Comparison of ENCODE assay signal across 22 cellular contexts in the genomic region with DNA sequence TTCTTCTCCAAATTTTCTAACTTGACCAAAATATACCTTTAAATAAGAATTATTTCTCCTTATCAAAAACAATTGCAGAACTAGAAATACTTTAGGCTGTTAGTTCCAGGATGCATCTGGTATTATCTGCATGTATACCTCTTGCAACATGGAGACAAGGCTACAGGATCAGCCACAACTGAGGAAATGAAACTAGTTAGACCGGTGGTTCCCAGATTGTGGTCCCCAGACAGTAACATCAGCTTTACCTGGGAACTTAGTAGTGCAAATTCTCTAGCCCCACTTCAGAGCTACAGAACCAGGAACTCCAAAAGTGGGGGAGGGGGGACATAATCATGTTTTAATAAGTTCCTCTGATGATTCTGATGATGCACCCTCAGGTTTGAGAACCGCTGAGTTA.
DNase-seq lines count a peak whose midpoint lies in the region; ATAC-seq, FAIRE-seq and TF ChIP-seq lines count a peak whose summit lies in the region.
"Had no signal": no experiment of that assay in that cellular context is flagged by ENCODE, and none has a peak within 500 bp of the region (broad histone marks: within the 10 kb centered on the region; RNA-seq: fewer than 3 reads in every experiment).

No MANE protein-coding gene starts in this region.

- FAIRE-seq in GM12878 (lab: Jason Lieb, UNC): no peak
- FAIRE-seq: colon had no signal

- H3K27ac Mint-ChIP-seq in activated T-cell treated with anti-CD3 and anti-CD28 coated beads, Interleukin-2, amount 50 U/mL, for 72 hours: no peak overlapping the region
- H3K27ac Mint-ChIP-seq: activated T-helper 17 cell treated with anti-CD3 and anti-CD28 coated beads, Interleukin-2, amount 50 U/mL, for 72 hours; natural killer cell treated with Interleukin-12 subunit alpha and Interleukin-12 subunit beta and Interleukin-15 and Interleukin-18, amount 100 ng/mL, for 72 hours; T-helper 2 cell treated with Interferon-gamma antibody and Interleukin-4, amounts not matched to agents 5 μg/mL and 100 μg/mL, for 36 hours had no signal

- RAD21 ChIA-PET in GM12878 (lab: Charles Lee; ENCODE audit: unreplicated experiment): no interaction called here

- no peak for TF ChIP-seq EP300 in GM12878 (IDR thresholded peaks at IDR 0.05; ENCODE audit: borderline replicate concordance in 1 of 2, control insufficient read depth in 1 of 2, low read depth in 2 of 2, low read length in 2 of 2)

- H3K4me2 ChIP-seq in GM12878 (ENCODE audit: control insufficient read depth, insufficient read depth): no peak overlapping the region

- no peak for DNase-seq in GM12878 (ENCODE audit: low read depth, low spot score)
- DNase-seq in HuH-7.5 (ENCODE audit: low spot score): no peak
- no peak for DNase-seq in NCI-H510A (lab: John Stamatoyannopoulos, UW)
- no peak for DNase-seq in NCI-H128 (lab: John Stamatoyannopoulos, UW; ENCODE audit: unreplicated experiment)
- no peak for DNase-seq in activated T-cell treated with anti-CD3 and anti-CD28 coated beads, Interleukin-2, amount 50 U/mL, for 72 hours
- DNase-seq: activated CD4-positive, alpha-beta T cell treated with anti-CD3 and anti-CD28 coated beads, Interleukin-2, amount 50 U/mL, for 4 hours; esophagus squamous epithelium; GOT3; NCI-H1417; NCI-H524; retina; stimulated activated CD4-positive, alpha-beta T cell treated with anti-CD3 and anti-CD28 coated beads, Interleukin-2, amount 100 ng/mL, for 24 hours; stimulated activated CD8-positive, alpha-beta memory T cell treated with anti-CD3 and anti-CD28 coated beads, Interleukin-4, amount 100 ng/mL, for 48 hours had no signal

- TF ChIP-seq POLR2A in GM12878 (IDR thresholded peaks at IDR 0.05; ENCODE audit: low read depth, low read length): no peak

- no peak for TF ChIP-seq CTCF in GM12878 (IDR thresholded peaks at IDR 0.05 in 2 of 3, conservative IDR thresholded peaks at IDR 0.05 in 1 of 3; ENCODE audit: control insufficient read depth in 2 of 3, extremely low read depth in 1 of 3, insufficient read depth in 1 of 3, low read depth in 3 of 3, low read length in 3 of 3)

- WGBS in GM12878 (ENCODE audit: insufficient coverage, insufficient replicate concordance, low lambda C conversion rate, missing lambda C conversion rate): 0% methylated on average over 2 of the region's 2 CpGs

- no peaks in the 10 kb centered on the region for H4K20me1 ChIP-seq in GM12878 (ENCODE audit: control insufficient read depth, insufficient read depth)

- H3K36me3 ChIP-seq in GM12878 (ENCODE audit: control insufficient read depth in 2 of 2, insufficient read depth in 2 of 2, low read length in 1 of 2): no peaks in the 10 kb centered on the region
- H3K36me3 ChIP-seq: esophagus squamous epithelium, tibial nerve had no signal

- SMC1A ChIA-PET in GM12878 (lab: Charles Lee; ENCODE audit: uncharacterized antibody, unreplicated experiment): no interaction called here

- no peaks in the 10 kb centered on the region for H3K4me1 ChIP-seq in GM12878 (ENCODE audit: control insufficient read depth, insufficient read depth, low read length)
- H3K4me1 ChIP-seq: esophagus squamous epithelium, tibial nerve had no signal

- CTCF ChIA-PET in GM12878 (lab: Yijun Ruan, JAX): interaction anchor here (0.7 kb wide), 1 partner anchor 21 kb away, joined by 3 read pairs; no protein-coding TSS in a partner anchor

- no peaks in the 10 kb centered on the region for H3K9me3 Mint-ChIP-seq in activated T-cell treated with anti-CD3 and anti-CD28 coated beads, Interleukin-2, amount 50 U/mL, for 72 hours
- H3K9me3 Mint-ChIP-seq: activated T-helper 17 cell treated with anti-CD3 and anti-CD28 coated beads, Interleukin-2, amount 50 U/mL, for 72 hours; natural killer cell treated with Interleukin-12 subunit alpha and Interleukin-12 subunit beta and Interleukin-15 and Interleukin-18, amount 100 ng/mL, for 72 hours; T-helper 2 cell treated with Interferon-gamma antibody and Interleukin-4, amounts not matched to agents 5 μg/mL and 100 μg/mL, for 36 hours had no signal

- no peak overlapping the region for H2AFZ ChIP-seq in GM12878 (ENCODE audit: control insufficient read depth, low read depth, low read length)

- peaks cover 6% of the 10 kb centered on the region for H3K27me3 Mint-ChIP-seq in activated T-cell treated with anti-CD3 and anti-CD28 coated beads, Interleukin-2, amount 50 U/mL, for 72 hours (ENCODE audit: low read depth)

- H3K36me3 Mint-ChIP-seq in activated T-cell treated with anti-CD3 and anti-CD28 coated beads, Interleukin-2, amount 50 U/mL, for 72 hours (ENCODE audit: insufficient read depth in 2 of 2): no peaks in the 10 kb centered on the region
- H3K36me3 Mint-ChIP-seq: natural killer cell treated with Interleukin-12 subunit alpha and Interleukin-12 subunit beta and Interleukin-15 and Interleukin-18, amount 100 ng/mL, for 72 hours had no signal

- no peak for TF ChIP-seq RAD21 in GM12878 (IDR thresholded peaks at IDR 0.05; ENCODE audit: insufficient read depth, low read depth, low read length)

- H3K9ac ChIP-seq in GM12878 (ENCODE audit: control insufficient read depth, insufficient read depth, low read length): no peak overlapping the region

- in situ Hi-C loops in GM12878 (cut with MboI): no loop called here

- ATAC-seq in GM18498 (IDR thresholded peaks at IDR 0.05; ENCODE audit: unreplicated experiment) (peak; percentile 41), GM21717 (IDR thresholded peaks at IDR 0.05; ENCODE audit: unreplicated experiment) (peak; percentile 88), HG03565 (IDR thresholded peaks at IDR 0.05; ENCODE audit: unreplicated experiment) (peak; percentile 73), GM12878 (peak; percentile 61)
- no peak for ATAC-seq in activated T-cell treated with anti-CD3 and anti-CD28 coated beads, Interleukin-2, amount 50 U/mL, for 72 hours (replicated peaks in 1 of 2)
- ATAC-seq: activated T-helper 17 cell treated with anti-CD3 and anti-CD28 coated beads, Interleukin-2, amount 50 U/mL, for 72 hours; left lobe of liver; natural killer cell treated with Interleukin-12 subunit alpha and Interleukin-12 subunit beta and Interleukin-15 and Interleukin-18, amount 100 ng/mL, for 72 hours had no signal

- H3K9me3 ChIP-seq in GM12878 (replicated peaks; ENCODE audit: control insufficient read depth, insufficient read depth, low read length): no peaks in the 10 kb centered on the region
- H3K9me3 ChIP-seq: esophagus squamous epithelium, tibial nerve had no signal

- no TSS peak for BruUV-seq in GM12878 (replicated peaks; lab: Mats Ljungman, UMichigan)

- no peak overlapping the region for H3K4me3 Mint-ChIP-seq in activated T-cell treated with anti-CD3 and anti-CD28 coated beads, Interleukin-2, amount 50 U/mL, for 72 hours
- H3K4me3 Mint-ChIP-seq: activated T-helper 17 cell treated with anti-CD3 and anti-CD28 coated beads, Interleukin-2, amount 50 U/mL, for 72 hours; natural killer cell treated with Interleukin-12 subunit alpha and Interleukin-12 subunit beta and Interleukin-15 and Interleukin-18, amount 100 ng/mL, for 72 hours; T-helper 2 cell treated with Interferon-gamma antibody and Interleukin-4, amounts not matched to agents 5 μg/mL and 100 μg/mL, for 36 hours had no signal

- no peaks in the 10 kb centered on the region for H3K4me1 Mint-ChIP-seq in activated T-cell treated with anti-CD3 and anti-CD28 coated beads, Interleukin-2, amount 50 U/mL, for 72 hours (ENCODE audit: low read depth)
- H3K4me1 Mint-ChIP-seq: activated T-helper 17 cell treated with anti-CD3 and anti-CD28 coated beads, Interleukin-2, amount 50 U/mL, for 72 hours had no signal

- H3K27me3 ChIP-seq in GM12878 (replicated peaks in 1 of 2; ENCODE audit: control insufficient read depth in 2 of 2, insufficient read depth in 2 of 2, low read length in 1 of 2): no peaks in the 10 kb centered on the region
- H3K27me3 ChIP-seq: esophagus squamous epithelium, tibial nerve had no signal

- no peak overlapping the region for H3K27ac ChIP-seq in GM12878 (ENCODE audit: control insufficient read depth, insufficient read depth)
- H3K27ac ChIP-seq: esophagus squamous epithelium, tibial nerve had no signal

- POLR2A ChIA-PET in GM12878 (lab: Charles Lee): no interaction called here

- intact Hi-C loops in GM12878 (cut with micrococcal nuclease; ENCODE audit: unreplicated experiment): no loop called here

- no peaks in the 10 kb centered on the region for H3K79me2 ChIP-seq in GM12878 (ENCODE audit: control insufficient read depth, insufficient read depth, low read length)

- no peak overlapping the region for H3K4me3 ChIP-seq in GM12878
- H3K4me3 ChIP-seq: esophagus squamous epithelium, tibial nerve had no signal

TF ChIP-seq in GM12878, 131 proteins besides CTCF, POLR2A, EP300 and RAD21 (continues in another document):
- TF ChIP-seq SPI1 (IDR thresholded peaks at IDR 0.05; ENCODE audit: borderline replicate concordance, insufficient read depth, low read depth, low read length) (peak; percentile 79), LARP7 (IDR thresholded peaks at IDR 0.05) (no peak), ATF2 (IDR thresholded peaks at IDR 0.05; ENCODE audit: low read length) (no peak)
- TF ChIP-seq, protein P1, sequence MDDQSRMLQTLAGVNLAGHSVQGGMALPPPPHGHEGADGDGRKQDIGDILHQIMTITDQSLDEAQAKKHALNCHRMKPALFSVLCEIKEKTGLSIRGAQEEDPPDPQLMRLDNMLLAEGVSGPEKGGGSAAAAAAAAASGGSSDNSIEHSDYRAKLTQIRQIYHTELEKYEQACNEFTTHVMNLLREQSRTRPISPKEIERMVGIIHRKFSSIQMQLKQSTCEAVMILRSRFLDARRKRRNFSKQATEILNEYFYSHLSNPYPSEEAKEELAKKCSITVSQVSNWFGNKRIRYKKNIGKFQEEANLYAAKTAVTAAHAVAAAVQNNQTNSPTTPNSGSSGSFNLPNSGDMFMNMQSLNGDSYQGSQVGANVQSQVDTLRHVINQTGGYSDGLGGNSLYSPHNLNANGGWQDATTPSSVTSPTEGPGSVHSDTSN (IDR thresholded peaks at IDR 0.05; ENCODE audit: insufficient replicate concordance, low read depth, low read length): no peak

Comparison
In these comparisons a context has a peak if more than half of its experiments do, and no peak if none do; other contexts are left out.
1. ATAC-seq: peak in GM18498 (single experiment), GM21717 (single experiment), HG03565 (single experiment) and GM12878 (single experiment); none in activated T-cell treated with anti-CD3 and anti-CD28 coated beads, Interleukin-2, amount 50 U/mL, for 72 hours (0 of 2).